ENCODE assay signal across 15 cellular contexts in genomic region chr3:159128628-159129027, GRCh38. TPM values are rescaled to one million over a fixed set of nuclear protein-coding genes. Genes with fewer than 3 reads are reported as not detected.
DNase-seq lines count a peak whose midpoint lies in the region; ATAC-seq, FAIRE-seq and TF ChIP-seq lines count a peak whose summit lies in the region.
"Had no signal": no experiment of that assay in that cellular context is flagged by ENCODE, and none has a peak within 500 bp of the region (broad histone marks: within the 10 kb centered on the region; RNA-seq: fewer than 3 reads in every experiment).

No MANE protein-coding gene starts in this region.

- peaks cover 0 to 8% (median 2%) of the 10 kb centered on the region in 4 donors for H3K4me1 ChIP-seq in right lobe of liver
- no peaks in the 10 kb centered on the region for H3K4me1 ChIP-seq in HepG2 (ENCODE audit: insufficient read depth, low read length)
- peaks cover 15% of the 10 kb centered on the region for H3K4me1 ChIP-seq in RWPE2 (ENCODE audit: insufficient read depth, poor library complexity, severe bottlenecking)
- H3K4me1 ChIP-seq in MM.1S (ENCODE audit: low read length) = peaks cover 9% of the 10 kb centered on the region

- H3F3A ChIP-seq in MM.1S (ENCODE audit: insufficient read depth, low read length) = no peaks in the 10 kb centered on the region

- intact Hi-C loops in right lobe of liver (cut with DNase I) (no loop called here), HepG2 (cut with micrococcal nuclease; ENCODE audit: unreplicated experiment) (no loop called here)

- no peak for DNase-seq in right lobe of liver
- DNase-seq in HepG2 (ENCODE audit: low spot score) = no peak
- no peak for DNase-seq in RWPE2 (ENCODE audit: low spot score)
- peak; percentile 44 for DNase-seq in fibroblast of gingiva (ENCODE audit: low read depth)
- no peak for DNase-seq in NCI-H1930 (lab: John Stamatoyannopoulos, UW)
- no peak for DNase-seq in MM.1S
- DNase-seq: activated B cell treated with CpG ODN at 0.5 μM for 24 hours; GF-D8; occipital lobe; RPMI8226; stimulated activated CD4-positive, alpha-beta T cell treated with anti-CD3 and anti-CD28 coated beads, Interleukin-4, amount 100 ng/mL, for 1 hour; stimulated activated naive CD8-positive, alpha-beta T cell treated with anti-CD3 and anti-CD28 coated beads, Interleukin-15, Interleukin-2, amounts not matched to agents 100 U/mL and 50 U/mL, for 24 hours had no signal

- WGBS in right lobe of liver (ENCODE audit: insufficient coverage, low coverage, low lambda C conversion rate, missing lambda C conversion rate) = 35% methylated on average over 3 of the region's 3 CpGs
- WGBS in HepG2 (ENCODE audit: low lambda C conversion rate) = 1% methylated on average over 3 of the region's 3 CpGs

- BruUV-seq in HepG2 (replicated peaks; lab: Mats Ljungman, UMichigan) = no TSS peak

- CTCF ChIA-PET in HepG2 (lab: Yijun Ruan, JAX; ENCODE audit: low intra/inter-chr PET ratio, low total read pairs) = no interaction called here

- peak; percentile 17 to 61 (median 50) for ATAC-seq in right lobe of liver
- ATAC-seq in HepG2 = no peak
- ATAC-seq in RWPE2 (ENCODE audit: low read depth) = peak; percentile 85
- no peak for ATAC-seq in GM18858 (IDR thresholded peaks at IDR 0.05; ENCODE audit: unreplicated experiment)
- no peak for ATAC-seq in HG02759 (IDR thresholded peaks at IDR 0.05; ENCODE audit: unreplicated experiment)
- ATAC-seq: stimulated activated naive CD8-positive, alpha-beta T cell treated with anti-CD3 and anti-CD28 coated beads, Interleukin-15, Interleukin-2, amounts not matched to agents 100 U/mL and 50 U/mL, for 24 hours had no signal

- H3K27me3 ChIP-seq in right lobe of liver = no peaks in the 10 kb centered on the region
- H3K27me3 ChIP-seq in HepG2 (ENCODE audit: control insufficient read depth in 1 of 2, insufficient read depth in 2 of 2, low read length in 2 of 2) = no peaks in the 10 kb centered on the region
- H3K27me3 ChIP-seq in RWPE2 (ENCODE audit: insufficient read depth, poor library complexity, severe bottlenecking) = no peaks in the 10 kb centered on the region
- no peaks in the 10 kb centered on the region for H3K27me3 ChIP-seq in MM.1S (replicated peaks; ENCODE audit: insufficient read depth, low read length)

- TF ChIP-seq POLR2A in right lobe of liver (IDR thresholded peaks at IDR 0.05) (no peak), HepG2 (IDR thresholded peaks at IDR 0.05; ENCODE audit: insufficient read depth in 1 of 2, low read depth in 2 of 2, low read length in 2 of 2) (no peak)

- H2AFZ ChIP-seq in HepG2 (ENCODE audit: low read length) = no peak overlapping the region
- no peak overlapping the region for H2AFZ ChIP-seq in MM.1S (ENCODE audit: low read length)

- TF ChIP-seq RAD21 in HepG2 (CRISPR knock-in tag; IDR thresholded peaks at IDR 0.05) = no peak

- H3K4me2 ChIP-seq in HepG2 (ENCODE audit: low read depth, low read length) = no peak overlapping the region
- no peak overlapping the region for H3K4me2 ChIP-seq in MM.1S (ENCODE audit: low read depth, low read length)

- H3K27ac ChIP-seq in right lobe of liver (no peak overlapping the region), HepG2 (ENCODE audit: extremely low read length, insufficient read depth, low read length) (no peak overlapping the region), RWPE2 (ENCODE audit: poor library complexity, severe bottlenecking) (peak overlapping the region; percentile 10), MM.1S (ENCODE audit: low read length) (no peak overlapping the region)

- H3K9me2 ChIP-seq in MM.1S (replicated peaks; ENCODE audit: insufficient read depth, low read length) = no peaks in the 10 kb centered on the region

- in situ Hi-C loops in HepG2 (cut with HindIII; ENCODE audit: extremely low pct_ligation_motif_present, low pct_unique_long_range_greater_than_20kb) = no loop called here

- H3K9me3 ChIP-seq in right lobe of liver (no peaks in the 10 kb centered on the region), HepG2 (ENCODE audit: low read length) (no peaks in the 10 kb centered on the region), RWPE2 (ENCODE audit: severe bottlenecking) (no peaks in the 10 kb centered on the region), MM.1S (replicated peaks; ENCODE audit: insufficient read depth, low read length) (no peaks in the 10 kb centered on the region)

- no peak for TF ChIP-seq EP300 in HepG2 (IDR thresholded peaks at IDR 0.05; ENCODE audit: low read depth in 2 of 2, low read length in 2 of 2)
- no peak for TF ChIP-seq EP300 in HepG2 (CRISPR knock-in tag; IDR thresholded peaks at IDR 0.05; ENCODE audit: borderline replicate concordance)

- H3K4me3 ChIP-seq in right lobe of liver (no peak overlapping the region), HepG2 (replicated peaks in 1 of 3; ENCODE audit: insufficient read depth in 1 of 3, low read depth in 2 of 3, low read length in 3 of 3) (no peak overlapping the region), RWPE2 (ENCODE audit: severe bottlenecking) (no peak overlapping the region), MM.1S (ENCODE audit: low read length) (no peak overlapping the region)

- H4K20me1 ChIP-seq in HepG2 (ENCODE audit: insufficient read depth, low read length) = no peaks in the 10 kb centered on the region
- H4K20me1 ChIP-seq in MM.1S (ENCODE audit: insufficient read depth, low read length) = no peaks in the 10 kb centered on the region

- no peak for FAIRE-seq in HepG2 (lab: Jason Lieb, UNC)

- no peaks in the 10 kb centered on the region for H3K36me3 ChIP-seq in right lobe of liver
- H3K36me3 ChIP-seq in HepG2 (replicated peaks in 1 of 2; ENCODE audit: control insufficient read depth in 1 of 2, insufficient read depth in 2 of 2, low read length in 2 of 2) = no peaks in the 10 kb centered on the region
- no peaks in the 10 kb centered on the region for H3K36me3 ChIP-seq in RWPE2 (ENCODE audit: low read depth)
- H3K36me3 ChIP-seq in MM.1S (replicated peaks; ENCODE audit: insufficient read depth, low read length) = no peaks in the 10 kb centered on the region

- POLR2A ChIA-PET in HepG2 (lab: Yijun Ruan, JAX) = no interaction called here

- TF ChIP-seq CTCF in right lobe of liver (IDR thresholded peaks at IDR 0.05) (no peak), HepG2 (CRISPR knock-in tag; IDR thresholded peaks at IDR 0.05) (no peak), RWPE2 (IDR thresholded peaks at IDR 0.05; ENCODE audit: poor library complexity, severe bottlenecking) (no peak), MM.1S (IDR thresholded peaks at IDR 0.05; ENCODE audit: low read length) (no peak)

- H3K79me2 ChIP-seq in HepG2 (ENCODE audit: insufficient read depth, low read length) (no peaks in the 10 kb centered on the region), MM.1S (ENCODE audit: low read length) (no peaks in the 10 kb centered on the region)

- no peak overlapping the region for H3K9ac ChIP-seq in HepG2 (ENCODE audit: insufficient read depth, low read depth, low read length)
- no peak overlapping the region for H3K9ac ChIP-seq in MM.1S (ENCODE audit: low read length)

TF ChIP-seq in HepG2, 621 proteins besides CTCF, POLR2A, EP300 and RAD21 (continues in another document):
- TF ChIP-seq SKIL (CRISPR knock-in tag; IDR thresholded peaks at IDR 0.05; ENCODE audit: borderline replicate concordance) = no peak
- no peak for TF ChIP-seq STAG1 (CRISPR knock-in tag; IDR thresholded peaks at IDR 0.05)
- TF ChIP-seq KLF13 (CRISPR knock-in tag; IDR thresholded peaks at IDR 0.05) = no peak
- TF ChIP-seq YEATS2 (CRISPR knock-in tag; IDR thresholded peaks at IDR 0.05; ENCODE audit: borderline replicate concordance) = no peak
- no peak for TF ChIP-seq MLLT10 (CRISPR knock-in tag; IDR thresholded peaks at IDR 0.05)
- no peak for TF ChIP-seq DDIT3 (CRISPR knock-in tag; IDR thresholded peaks at IDR 0.05)

RNA-seq across cellular contexts. Expression of gene IQCJ, which starts 59.5 kb away (rescaled TPM):
- total RNA-seq in right lobe of liver (not detected), HepG2 (2016; rRNA removed; fragmentation: Illumina TruSeq; extraction: Trizol) (not detected in 2 replicates)
- not detected in 2 replicates for total RNA-seq in HepG2 (2016; cell fraction: cytosol; rRNA removed; fragmentation: Illumina TruSeq; extraction: Trizol; ENCODE audit: low read depth)
- total RNA-seq in HepG2 (2016; cell fraction: insoluble cytoplasmic fraction; rRNA removed; fragmentation: Illumina TruSeq; extraction: Trizol) = not detected in 2 replicates
- not detected in 2 replicates for total RNA-seq in HepG2 (2016; cell fraction: membrane; rRNA removed; fragmentation: Illumina TruSeq; extraction: Trizol)
- not detected in 2 replicates for total RNA-seq in HepG2 (2016; cell fraction: nucleus; rRNA removed; fragmentation: Illumina TruSeq; extraction: Trizol)
- not detected in 2 replicates for polyA plus RNA-seq in HepG2 (2011; rRNA removed)
- not detected in 2 replicates for polyA plus RNA-seq in HepG2 (2011; cell fraction: cytosol; rRNA removed)
- polyA plus RNA-seq in HepG2 (2011; cell fraction: nucleus; rRNA removed) = not detected in 2 replicates
- not detected in 2 replicates for polyA plus RNA-seq in HepG2 (2012)
- polyA plus RNA-seq in HepG2 (2016; cell fraction: cytosol; fragmentation: Illumina TruSeq; extraction: Trizol; ENCODE audit: low read depth) = not detected in 2 replicates
- not detected in 2 replicates for polyA plus RNA-seq in HepG2 (2016; cell fraction: insoluble cytoplasmic fraction; fragmentation: Illumina TruSeq; extraction: Trizol; ENCODE audit: low read depth)
- not detected in 2 replicates for polyA plus RNA-seq in HepG2 (2016; cell fraction: membrane; fragmentation: Illumina TruSeq; extraction: Trizol; ENCODE audit: low read depth)
- not detected in 2 replicates for polyA plus RNA-seq in HepG2 (2016; cell fraction: nucleus; fragmentation: Illumina TruSeq; extraction: Trizol; ENCODE audit: insufficient read depth, low read depth)
- not detected in 2 replicates for polyA minus RNA-seq in HepG2 (2011; rRNA and poly(A)+ RNA removed; ENCODE audit: low replicate concordance)
- polyA minus RNA-seq in HepG2 (2011; cell fraction: cytosol; rRNA and poly(A)+ RNA removed) = not detected in 2 replicates
- 1.5 TPM in 1 of 2 replicates, not detected in the other for polyA minus RNA-seq in HepG2 (2011; cell fraction: nucleus; rRNA and poly(A)+ RNA removed)
- total RNA-seq: activated B cell treated with CpG ODN at 0.5 μM for 24 hours, liver had no signal
- polyA plus RNA-seq: liver had no signal

Comparison
In these comparisons a context has a peak if more than half of its experiments do, and no peak if none do; other contexts are left out.
1. ATAC-seq: peak in right lobe of liver (4 of 4) and RWPE2 (single experiment); none in HepG2 (single experiment), GM18858 (single experiment) and HG02759 (single experiment).